Comparison of ENCODE assay signal across 23 cellular contexts in genomic region chr15:36878745-36879262, GRCh38.
DNase-seq lines count a peak whose midpoint lies in the region; ATAC-seq, FAIRE-seq and TF ChIP-seq lines count a peak whose summit lies in the region.
"Had no signal": no experiment of that assay in that cellular context is flagged by ENCODE, and none has a peak within 500 bp of the region (broad histone marks: within the 10 kb centered on the region; RNA-seq: fewer than 3 reads in every experiment).

No MANE protein-coding gene starts in this region.

- H3K4me1 ChIP-seq in GM12878 (ENCODE audit: control insufficient read depth, insufficient read depth, low read length) (peaks cover 4% of the 10 kb centered on the region; the same call in 1 of the 2 replicates), mesendoderm (ENCODE audit: control insufficient read depth, low read depth, low read length) (peaks cover 2% of the 10 kb centered on the region), smooth muscle cell (ENCODE audit: low read depth) (peaks cover 36% of the 10 kb centered on the region)
- H3K4me1 ChIP-seq: SJSA1, uterus had no signal

- H4K20me1 ChIP-seq in GM12878 (ENCODE audit: control insufficient read depth, insufficient read depth) (no peaks in the 10 kb centered on the region), smooth muscle cell (ENCODE audit: low read depth) (no peaks in the 10 kb centered on the region)

- no peak overlapping the region for H4K5ac ChIP-seq in mesendoderm (ENCODE audit: low read length)

- peaks cover 0 to 8% of the 10 kb centered on the region in 2 donors for H3K36me3 Mint-ChIP-seq in activated T-cell treated with anti-CD3 and anti-CD28 coated beads, Interleukin-2, amount 50 U/mL, for 72 hours (ENCODE audit: insufficient read depth in 2 of 2)
- H3K36me3 Mint-ChIP-seq in activated CD4-positive, alpha-beta T cell treated with anti-CD3 and anti-CD28 coated beads for 36 hours (ENCODE audit: low read depth) = no peaks in the 10 kb centered on the region

- TF ChIP-seq EP300 in GM12878 (IDR thresholded peaks at IDR 0.05; ENCODE audit: borderline replicate concordance in 1 of 2, control insufficient read depth in 1 of 2, low read depth in 2 of 2, low read length in 2 of 2) = no peak

- no peak overlapping the region for H2BK120ac ChIP-seq in mesendoderm (ENCODE audit: low read depth, low read length)

- no peak overlapping the region for H2BK5ac ChIP-seq in mesendoderm (ENCODE audit: low read length)

- H2AFZ ChIP-seq in GM12878 (ENCODE audit: control insufficient read depth, low read depth, low read length) (no peak overlapping the region), smooth muscle cell (ENCODE audit: low read depth) (no peak overlapping the region)

- H3K9me3 ChIP-seq in GM12878 (replicated peaks; ENCODE audit: control insufficient read depth, insufficient read depth, low read length) (no peaks in the 10 kb centered on the region), smooth muscle cell (replicated peaks; ENCODE audit: low read depth) (no peaks in the 10 kb centered on the region)
- H3K9me3 ChIP-seq: SJSA1, uterus had no signal

- H3F3A ChIP-seq in smooth muscle cell (ENCODE audit: low read depth) = no peaks in the 10 kb centered on the region

- FAIRE-seq in GM12878 (lab: Jason Lieb, UNC) = no peak

- H3K27me3 Mint-ChIP-seq in activated T-cell treated with anti-CD3 and anti-CD28 coated beads, Interleukin-2, amount 50 U/mL, for 72 hours (ENCODE audit: low read depth) = peaks cover 88% of the 10 kb centered on the region
- peaks cover 65% of the 10 kb centered on the region for H3K27me3 Mint-ChIP-seq in activated CD4-positive, alpha-beta T cell treated with anti-CD3 and anti-CD28 coated beads for 36 hours

- in situ Hi-C loops in GM12878 (cut with MboI) = loop anchor here (25.0 kb wide), 1 partner anchor 1008 kb away; no protein-coding TSS in a partner anchor

- H3K79me1 ChIP-seq in mesendoderm (ENCODE audit: low read length) = no peaks in the 10 kb centered on the region

- no peak overlapping the region for H3K4me3 ChIP-seq in GM12878
- no peak overlapping the region for H3K4me3 ChIP-seq in mesendoderm (ENCODE audit: low read length)
- H3K4me3 ChIP-seq in smooth muscle cell = peak overlapping the region; percentile 18
- H3K4me3 ChIP-seq: SJSA1, uterus had no signal

- H3K9me3 Mint-ChIP-seq in activated T-cell treated with anti-CD3 and anti-CD28 coated beads, Interleukin-2, amount 50 U/mL, for 72 hours = peaks cover 0 to 1% of the 10 kb centered on the region in 2 donors
- H3K9me3 Mint-ChIP-seq in activated CD4-positive, alpha-beta T cell treated with anti-CD3 and anti-CD28 coated beads for 36 hours (ENCODE audit: low read depth) = no peaks in the 10 kb centered on the region

- TF ChIP-seq CTCF in GM12878 (IDR thresholded peaks at IDR 0.05 in 2 of 3, conservative IDR thresholded peaks at IDR 0.05 in 1 of 3; ENCODE audit: control insufficient read depth in 2 of 3, extremely low read depth in 1 of 3, insufficient read depth in 1 of 3, low read depth in 3 of 3, low read length in 3 of 3) (no peak), smooth muscle cell (IDR thresholded peaks at IDR 0.05; ENCODE audit: borderline replicate concordance, insufficient read depth, poor library complexity, severe bottlenecking) (no peak)

- RAD21 ChIA-PET in GM12878 (lab: Charles Lee; ENCODE audit: unreplicated experiment) = interaction anchor here (0.8 to 1.5 kb wide), 4 partner anchors 57 to 377 kb away, joined by 3 to 9 read pairs (median 5); no protein-coding TSS in a partner anchor

- H3K4me3 Mint-ChIP-seq in activated T-cell treated with anti-CD3 and anti-CD28 coated beads, Interleukin-2, amount 50 U/mL, for 72 hours = peak overlapping the region; percentile 58 to 60
- H3K4me3 Mint-ChIP-seq in activated CD4-positive, alpha-beta T cell treated with anti-CD3 and anti-CD28 coated beads for 36 hours = no peak overlapping the region

- no peak for TF ChIP-seq POLR2A in GM12878 (IDR thresholded peaks at IDR 0.05; ENCODE audit: low read depth, low read length)

- H3K27ac Mint-ChIP-seq in activated T-cell treated with anti-CD3 and anti-CD28 coated beads, Interleukin-2, amount 50 U/mL, for 72 hours = no peak overlapping the region
- H3K27ac Mint-ChIP-seq in activated CD4-positive, alpha-beta T cell treated with anti-CD3 and anti-CD28 coated beads for 36 hours = no peak overlapping the region

- POLR2A ChIA-PET in GM12878 (lab: Charles Lee) = no interaction called here
- POLR2A ChIA-PET in activated CD4-positive, alpha-beta T cell treated with anti-CD3 and anti-CD28 coated beads for 36 hours (lab: Charles Lee) = no interaction called here

- peak overlapping the region; percentile 69; the same call in 1 of the 2 replicates for H3K4me2 ChIP-seq in GM12878 (ENCODE audit: control insufficient read depth, insufficient read depth)
- peak overlapping the region; percentile 22 for H3K4me2 ChIP-seq in mesendoderm (ENCODE audit: low read length)
- peak overlapping the region; percentile 80 for H3K4me2 ChIP-seq in smooth muscle cell

- BruUV-seq in GM12878 (replicated peaks; lab: Mats Ljungman, UMichigan) = no TSS peak

- no peak overlapping the region for H4K8ac ChIP-seq in mesendoderm (ENCODE audit: low read depth, low read length)

- no peak overlapping the region for H3K4ac ChIP-seq in mesendoderm (ENCODE audit: low read depth, low read length)

- H2AK5ac ChIP-seq in mesendoderm (ENCODE audit: low read length) = no peak overlapping the region

- peaks cover 27% of the 10 kb centered on the region for H3K4me1 Mint-ChIP-seq in activated T-cell treated with anti-CD3 and anti-CD28 coated beads, Interleukin-2, amount 50 U/mL, for 72 hours (ENCODE audit: low read depth)
- peaks cover 28% of the 10 kb centered on the region for H3K4me1 Mint-ChIP-seq in activated CD4-positive, alpha-beta T cell treated with anti-CD3 and anti-CD28 coated beads for 36 hours

- CTCF ChIA-PET in GM12878 (lab: Yijun Ruan, JAX) = interaction anchor here (0.6 to 1.2 kb wide), 6 partner anchors 8 to 498 kb away, joined by 3 to 7 read pairs (median 3); no protein-coding TSS in a partner anchor
- CTCF ChIA-PET in activated CD4-positive, alpha-beta T cell treated with anti-CD3 and anti-CD28 coated beads for 36 hours (lab: Charles Lee) = interaction anchor here (0.7 kb wide), 1 partner anchor 378 kb away, joined by 5 read pairs; no protein-coding TSS in a partner anchor

- DNase-seq in activated T-cell treated with anti-CD3 and anti-CD28 coated beads, Interleukin-2, amount 50 U/mL, for 72 hours = no peak
- DNase-seq in activated T-cell treated with anti-CD3 and anti-CD28 coated beads, Interleukin-2, amount 50 U/mL, for 1 hour = no peak
- DNase-seq in GM12878 (ENCODE audit: low read depth, low spot score) (no peak), mesendoderm (no peak), smooth muscle cell (lab: John Stamatoyannopoulos, UW; ENCODE audit: unreplicated experiment) (no peak), globus pallidus (ENCODE audit: low spot score) (no peak), putamen (ENCODE audit: low spot score) (no peak)
- DNase-seq in activated CD4-positive, alpha-beta T cell treated with anti-CD3 and anti-CD28 coated beads for 36 hours = no peak
- DNase-seq: activated CD8-positive, alpha-beta memory T cell treated with anti-CD3 and anti-CD28 coated beads, Interleukin-2, amount 50 U/mL, for 4 hours; activated effector memory CD4-positive, alpha-beta T cell treated with anti-CD3 and anti-CD28 coated beads, Interleukin-2, amount 50 U/mL, for 16 hours; AML-193; amniotic stem cell; central memory CD4-positive, alpha-beta T cell; dorsolateral prefrontal cortex; foreskin melanocyte; KG1; NCI-H1930; NCI-H2227 treated with DMSO at 0.1 percent for 48 hours; stimulated activated CD4-positive, alpha-beta T cell treated with anti-CD3 and anti-CD28 coated beads, Interleukin-4, amount 100 ng/mL, for 4 hours; uterus had no signal

- SMC1A ChIA-PET in GM12878 (lab: Charles Lee; ENCODE audit: uncharacterized antibody, unreplicated experiment) = interaction anchor here (0.7 to 11.0 kb wide), 5 partner anchors 157 to 1359 kb away, joined by 3 to 130 read pairs (median 3); partner anchors contain the start of gene MEIS2

- no peak overlapping the region for H3K18ac ChIP-seq in mesendoderm (ENCODE audit: low read length)

- H3K79me2 ChIP-seq in GM12878 (ENCODE audit: control insufficient read depth, insufficient read depth, low read length) (no peaks in the 10 kb centered on the region), mesendoderm (ENCODE audit: control insufficient read depth, insufficient read depth, low read length) (no peaks in the 10 kb centered on the region), smooth muscle cell (ENCODE audit: low read depth) (no peaks in the 10 kb centered on the region)

- ATAC-seq in activated T-cell treated with anti-CD3 and anti-CD28 coated beads, Interleukin-2, amount 50 U/mL, for 72 hours (replicated peaks in 1 of 2) = no peak
- ATAC-seq in GM12878 = peak; percentile 10
- no peak for ATAC-seq in activated CD4-positive, alpha-beta T cell treated with anti-CD3 and anti-CD28 coated beads for 36 hours
- ATAC-seq: Panc1 had no signal

- 33% methylated on average over 9 of the region's 9 CpGs for WGBS in GM12878 (ENCODE audit: insufficient coverage, insufficient replicate concordance, low lambda C conversion rate, missing lambda C conversion rate)
- no CpG with 5 or more reads among the region's 9 CpGs for WGBS in mesendoderm (ENCODE audit: extremely low coverage, insufficient coverage, low lambda C conversion rate)
- WGBS in smooth muscle cell (ENCODE audit: low lambda C conversion rate) = 50% methylated on average over 9 of the region's 9 CpGs

- H3K27me3 ChIP-seq in GM12878 (replicated peaks in 1 of 2; ENCODE audit: control insufficient read depth in 2 of 2, insufficient read depth in 2 of 2, low read length in 1 of 2) (peaks cover 11 to 29% of the 10 kb centered on the region in 2 experiments), mesendoderm (ENCODE audit: insufficient read depth, low read length, poor library complexity) (peaks cover 46% of the 10 kb centered on the region), smooth muscle cell (ENCODE audit: low read depth) (peaks cover 62% of the 10 kb centered on the region)
- H3K27me3 ChIP-seq: uterus had no signal

- H3K36me3 ChIP-seq in GM12878 (ENCODE audit: control insufficient read depth in 2 of 2, insufficient read depth in 2 of 2, low read length in 1 of 2) (no peaks in the 10 kb centered on the region), mesendoderm (ENCODE audit: control insufficient read depth, insufficient read depth, low read length) (no peaks in the 10 kb centered on the region), smooth muscle cell (ENCODE audit: low read depth) (no peaks in the 10 kb centered on the region)
- H3K36me3 ChIP-seq: SJSA1, uterus had no signal

- no peak overlapping the region for H3K23ac ChIP-seq in mesendoderm (ENCODE audit: low read length)

- H2BK15ac ChIP-seq in mesendoderm (replicated peaks; ENCODE audit: low read depth) = no peak overlapping the region

- intact Hi-C loops in GM12878 (cut with micrococcal nuclease; ENCODE audit: unreplicated experiment) = no loop called here
- intact Hi-C loops in activated CD4-positive, alpha-beta T cell treated with anti-CD3 and anti-CD28 coated beads for 36 hours (cut with DNase I, micrococcal nuclease) = no loop called here

- no peak overlapping the region for H3K56ac ChIP-seq in mesendoderm (ENCODE audit: low read length)

- H3K9ac ChIP-seq in GM12878 (ENCODE audit: control insufficient read depth, insufficient read depth, low read length) (no peak overlapping the region), mesendoderm (ENCODE audit: low read length) (no peak overlapping the region), smooth muscle cell (ENCODE audit: low read depth) (no peak overlapping the region)

- H3K27ac ChIP-seq in GM12878 (ENCODE audit: control insufficient read depth, insufficient read depth) = no peak overlapping the region
- no peak overlapping the region for H3K27ac ChIP-seq in mesendoderm (ENCODE audit: low read depth, low read length)
- no peak overlapping the region for H3K27ac ChIP-seq in smooth muscle cell (ENCODE audit: low read depth)
- H3K27ac ChIP-seq: 22Rv1, dorsolateral prefrontal cortex, SJSA1, uterus had no signal

- TF ChIP-seq RAD21 in GM12878 (IDR thresholded peaks at IDR 0.05; ENCODE audit: insufficient read depth, low read depth, low read length) = no peak

Comparison
In these comparisons a context has a peak if more than half of its experiments do, and no peak if none do; other contexts are left out.
1. H3K4me2 ChIP-seq: peak in every context shown above with its lines; median percentile 80 in smooth muscle cell; 69 in GM12878; 22 in mesendoderm.